ENCODE assay signal across 13 cellular contexts in genomic region chr12:95836185-95836609, GRCh38. TPM values are rescaled to one million over a fixed set of nuclear protein-coding genes. Genes with fewer than 3 reads are reported as not detected.
DNase-seq lines count a peak whose midpoint lies in the region; ATAC-seq and TF ChIP-seq lines count a peak whose summit lies in the region.
"Had no signal": no experiment of that assay in that cellular context is flagged by ENCODE, and none has a peak within 500 bp of the region (broad histone marks: within the 10 kb centered on the region; RNA-seq: fewer than 3 reads in every experiment).

No MANE protein-coding gene starts in this region.

- peak overlapping the region; percentile 15; the same call in 1 of the 2 replicates for H3K4me3 ChIP-seq in PC-9
- H3K4me3 ChIP-seq: BLaER1, psoas muscle had no signal

- intact Hi-C loops in PC-9 (cut with micrococcal nuclease; ENCODE audit: unreplicated experiment): no loop called here

- no peaks in the 10 kb centered on the region for H3K4me1 Mint-ChIP-seq in activated CD4-positive, alpha-beta memory T cell treated with anti-CD3 and anti-CD28 coated beads, Interleukin-2, amount 10 ng/mL, durations not matched to agents 7 days and 5 days

- peak; percentile 64 for DNase-seq in AG08395 (ENCODE audit: low spot score)
- peak; percentile 27 for DNase-seq in LoVo (ENCODE audit: low spot score)
- DNase-seq in PC-9: peak in 1 of 2 experiments; percentile 79
- DNase-seq in fibroblast of peridontal ligament (ENCODE audit: extremely low read depth): peak; percentile 27
- DNase-seq in activated CD4-positive, alpha-beta memory T cell treated with anti-CD3 and anti-CD28 coated beads, Interleukin-2, amount 10 ng/mL, durations not matched to agents 7 days and 5 days: no peak
- DNase-seq in anterior cingulate cortex (lab: John Stamatoyannopoulos, UW): no peak
- DNase-seq: activated naive CD8-positive, alpha-beta T cell treated with anti-CD3 and anti-CD28 coated beads, Interleukin-2, amount 10 ng/mL, durations not matched to agents 7 days and 5 days; Karpas-422; psoas muscle; Right ventricle myocardium superior had no signal

- ATAC-seq in GM19324 (IDR thresholded peaks at IDR 0.05; ENCODE audit: low FRiP score, unreplicated experiment): no peak
- ATAC-seq in HG03571 (IDR thresholded peaks at IDR 0.05; ENCODE audit: unreplicated experiment): no peak
- ATAC-seq: psoas muscle had no signal

- no peaks in the 10 kb centered on the region for H3K36me3 Mint-ChIP-seq in activated CD4-positive, alpha-beta memory T cell treated with anti-CD3 and anti-CD28 coated beads, Interleukin-2, amount 10 ng/mL, durations not matched to agents 7 days and 5 days (ENCODE audit: low read depth)
- H3K36me3 Mint-ChIP-seq: activated naive CD8-positive, alpha-beta T cell treated with anti-CD3 and anti-CD28 coated beads, Interleukin-2, amount 10 ng/mL, durations not matched to agents 7 days and 5 days had no signal

- no peaks in the 10 kb centered on the region for H3K9me2 ChIP-seq in PC-9 (ENCODE audit: insufficient read depth)

- 0 out of 2 replicates have a peak overlapping the region, but pooled peaks have one; percentile 17 for H3K27ac ChIP-seq in PC-9
- H3K27ac ChIP-seq: BLaER1, psoas muscle had no signal

- CTCF ChIA-PET in PC-9 (lab: Charles Lee): interaction anchor here (0.9 kb wide), 1 partner anchor 73 kb away, joined by 7 read pairs; no protein-coding TSS in a partner anchor
- CTCF ChIA-PET in activated CD4-positive, alpha-beta memory T cell treated with anti-CD3 and anti-CD28 coated beads, Interleukin-2, amount 10 ng/mL, durations not matched to agents 7 days and 5 days (lab: Charles Lee): no interaction called here

- H3K4me1 ChIP-seq in PC-9 (replicated peaks; ENCODE audit: insufficient read depth): peaks cover 21% of the 10 kb centered on the region
- H3K4me1 ChIP-seq: BLaER1, psoas muscle had no signal

- no peaks in the 10 kb centered on the region for H4K20me1 ChIP-seq in PC-9 (ENCODE audit: insufficient read depth)
- H4K20me1 ChIP-seq: BLaER1 had no signal

- no peak overlapping the region for H2AFZ ChIP-seq in PC-9

- no peaks in the 10 kb centered on the region for H3K79me2 ChIP-seq in PC-9 (ENCODE audit: low read depth)

- H3K4me2 ChIP-seq in PC-9: peak overlapping the region; percentile 32
- H3K4me2 ChIP-seq: BLaER1 had no signal

- H3K9me3 Mint-ChIP-seq in activated CD4-positive, alpha-beta memory T cell treated with anti-CD3 and anti-CD28 coated beads, Interleukin-2, amount 10 ng/mL, durations not matched to agents 7 days and 5 days: no peaks in the 10 kb centered on the region
- H3K9me3 Mint-ChIP-seq: activated naive CD8-positive, alpha-beta T cell treated with anti-CD3 and anti-CD28 coated beads, Interleukin-2, amount 10 ng/mL, durations not matched to agents 7 days and 5 days had no signal

- peaks cover 30% of the 10 kb centered on the region for H3K27me3 Mint-ChIP-seq in activated CD4-positive, alpha-beta memory T cell treated with anti-CD3 and anti-CD28 coated beads, Interleukin-2, amount 10 ng/mL, durations not matched to agents 7 days and 5 days

- H3K36me3 ChIP-seq in PC-9 (ENCODE audit: low read depth): no peaks in the 10 kb centered on the region
- H3K36me3 ChIP-seq: BLaER1 had no signal

- H3F3A ChIP-seq in PC-9 (ENCODE audit: insufficient read depth, low read depth): peaks cover 13% of the 10 kb centered on the region; the same call in 1 of the 2 replicates

- TF ChIP-seq CTCF in PC-9 (conservative IDR thresholded peaks at IDR 0.05): no peak

- H3K4me3 Mint-ChIP-seq in activated CD4-positive, alpha-beta memory T cell treated with anti-CD3 and anti-CD28 coated beads, Interleukin-2, amount 10 ng/mL, durations not matched to agents 7 days and 5 days: no peak overlapping the region
- H3K4me3 Mint-ChIP-seq: activated naive CD8-positive, alpha-beta T cell treated with anti-CD3 and anti-CD28 coated beads, Interleukin-2, amount 10 ng/mL, durations not matched to agents 7 days and 5 days had no signal

- no peak overlapping the region for H3K27ac Mint-ChIP-seq in activated CD4-positive, alpha-beta memory T cell treated with anti-CD3 and anti-CD28 coated beads, Interleukin-2, amount 10 ng/mL, durations not matched to agents 7 days and 5 days
- H3K27ac Mint-ChIP-seq: activated naive CD8-positive, alpha-beta T cell treated with anti-CD3 and anti-CD28 coated beads, Interleukin-2, amount 10 ng/mL, durations not matched to agents 7 days and 5 days had no signal

- POLR2A ChIA-PET in PC-9 (lab: Charles Lee; ENCODE audit: unreplicated experiment): interaction anchor here (0.6 kb wide), 1 partner anchor 691 kb away, joined by 6 read pairs; no protein-coding TSS in a partner anchor
- POLR2A ChIA-PET in activated CD4-positive, alpha-beta memory T cell treated with anti-CD3 and anti-CD28 coated beads, Interleukin-2, amount 10 ng/mL, durations not matched to agents 7 days and 5 days (lab: Charles Lee): no interaction called here

- H3K9me3 ChIP-seq in PC-9 (ENCODE audit: insufficient read depth, low read depth): no peaks in the 10 kb centered on the region
- H3K9me3 ChIP-seq: BLaER1, psoas muscle had no signal

- BruUV-seq in PC-9 (replicated peaks; lab: Mats Ljungman, UMichigan): no TSS peak

- H3K27me3 ChIP-seq in PC-9 (ENCODE audit: insufficient read depth, low read depth): no peaks in the 10 kb centered on the region
- H3K27me3 ChIP-seq: BLaER1 had no signal

RNA-seq across cellular contexts. Expression of gene SNRPF, which starts 22.6 kb away (rescaled TPM):
- 31.1 and 50.3 TPM in 2 replicates for total RNA-seq in PC-9 (2021)
- 10 to 100 TPM; 32.0 to 33.1 TPM for total RNA-seq in activated CD4-positive, alpha-beta memory T cell treated with anti-CD3 and anti-CD28 coated beads, Interleukin-2, amount 10 ng/mL, durations not matched to agents 7 days and 5 days

RNA-seq across cellular contexts. Expression of gene NTN4, which starts 45.6 kb away (rescaled TPM):
- 41.5 and 46.0 TPM in 2 replicates for total RNA-seq in PC-9 (2021)
- total RNA-seq in activated CD4-positive, alpha-beta memory T cell treated with anti-CD3 and anti-CD28 coated beads, Interleukin-2, amount 10 ng/mL, durations not matched to agents 7 days and 5 days: under 1 TPM; 0.25 to 0.63 TPM

Comparison
In these comparisons a context has a peak if more than half of its experiments do, and no peak if none do; other contexts are left out.
1. DNase-seq: peak in AG08395 (single experiment), LoVo (single experiment) and fibroblast of peridontal ligament (single experiment); none in activated CD4-positive, alpha-beta memory T cell treated with anti-CD3 and anti-CD28 coated beads, Interleukin-2, amount 10 ng/mL, durations not matched to agents 7 days and 5 days (single experiment) and anterior cingulate cortex (0 of 58).
2. RNA of gene NTN4, which starts 45.6 kb away (total RNA-seq): 41.5 to 46.0 TPM in PC-9; 0.25 to 0.63 TPM in activated CD4-positive, alpha-beta memory T cell treated with anti-CD3 and anti-CD28 coated beads, Interleukin-2, amount 10 ng/mL, durations not matched to agents 7 days and 5 days; every median in the first group is over 10 times any median in the second.